ENCODE assay signal across 31 cellular contexts in the genomic region with DNA sequence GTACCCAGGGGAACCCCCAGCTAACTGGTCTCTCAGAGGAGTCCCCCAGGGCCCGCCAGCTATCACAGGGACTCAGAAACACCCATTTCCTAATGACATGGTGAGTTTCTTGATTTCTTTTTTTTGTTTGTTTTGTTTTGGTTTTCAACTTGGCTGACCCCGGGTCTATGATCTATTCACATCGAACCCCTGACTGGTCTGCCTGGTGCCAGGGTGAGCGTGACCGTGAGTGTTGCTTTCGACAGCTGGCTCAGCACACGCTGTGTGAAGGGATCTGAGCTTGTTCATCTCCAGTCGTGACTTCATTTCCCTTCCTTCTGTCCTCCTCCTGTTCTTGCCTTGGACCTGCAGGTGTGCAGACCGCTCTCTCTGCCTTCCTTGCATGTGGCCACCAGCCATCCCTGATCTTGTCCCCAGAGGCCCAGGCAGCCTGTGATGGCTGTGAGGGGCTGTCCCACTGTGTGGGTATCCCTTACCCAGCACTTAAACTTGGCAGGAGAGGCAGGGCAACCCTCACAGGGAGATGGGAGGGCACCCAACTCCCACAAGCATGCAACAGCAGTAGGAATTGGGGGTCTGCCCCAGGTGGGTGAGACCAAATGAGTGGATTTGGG. TPM values are rescaled to one million over a fixed set of nuclear protein-coding genes. Genes with fewer than 3 reads are reported as not detected.
DNase-seq lines count a peak whose midpoint lies in the region; ATAC-seq and TF ChIP-seq lines count a peak whose summit lies in the region.
"Had no signal": no experiment of that assay in that cellular context is flagged by ENCODE, and none has a peak within 500 bp of the region (broad histone marks: within the 10 kb centered on the region; RNA-seq: fewer than 3 reads in every experiment).

No MANE protein-coding gene starts in this region.

- H3K4me3 ChIP-seq in neuronal stem cell (ENCODE audit: low read length in 2 of 2) (peak overlapping the region in 1 of 2 donors; percentile 39), spleen (no peak overlapping the region)
- H3K4me3 ChIP-seq: A549, coronary artery, Peyer's patch, upper lobe of right lung had no signal

- no peaks in the 10 kb centered on the region for H3K36me3 Mint-ChIP-seq in natural killer cell treated with Interleukin-12 subunit alpha and Interleukin-12 subunit beta and Interleukin-15 and Interleukin-18, amount 100 ng/mL, for 72 hours
- no peaks in the 10 kb centered on the region for H3K36me3 Mint-ChIP-seq in natural killer cell

- no peak overlapping the region for H3K9ac ChIP-seq in neuronal stem cell (ENCODE audit: low read depth, low read length, poor library complexity)
- H3K9ac ChIP-seq: KMS-11 had no signal

- no peak overlapping the region for H3K27ac ChIP-seq in neuronal stem cell (replicated peaks; ENCODE audit: low read length)
- no peak overlapping the region for H3K27ac ChIP-seq in spleen
- H3K27ac ChIP-seq: A549, coronary artery, KMS-11, Peyer's patch, upper lobe of right lung had no signal

- no peak overlapping the region for H3K14ac ChIP-seq in neuronal stem cell (ENCODE audit: low read length)

- no peak overlapping the region for H3K4ac ChIP-seq in neuronal stem cell (ENCODE audit: low read length)

- H3K4me1 Mint-ChIP-seq in natural killer cell treated with Interleukin-12 subunit alpha and Interleukin-12 subunit beta and Interleukin-15 and Interleukin-18, amount 100 ng/mL, for 72 hours (ENCODE audit: low read depth in 2 of 2), result peaks cover 0 to 11% of the 10 kb centered on the region in 2 donors
- peaks cover 0 to 27% of the 10 kb centered on the region in 2 donors for H3K4me1 Mint-ChIP-seq in natural killer cell

- H3K27me3 ChIP-seq in neuronal stem cell (ENCODE audit: control insufficient read depth in 3 of 3, insufficient read depth in 3 of 3, low read depth in 1 of 3, low read length in 3 of 3) (no peaks in the 10 kb centered on the region), spleen (replicated peaks in 1 of 7) (peaks cover 0 to 11% (median 0%) of the 10 kb centered on the region in 7 donors)
- H3K27me3 ChIP-seq: Peyer's patch, upper lobe of right lung had no signal

- H3K36me3 ChIP-seq in neuronal stem cell (replicated peaks in 1 of 2; ENCODE audit: control insufficient read depth in 2 of 2, insufficient read depth in 2 of 2, low read length in 2 of 2), result peaks cover 0 to under 1% of the 10 kb centered on the region in 2 donors
- peaks cover 0 to 19% (median 5%) of the 10 kb centered on the region in 6 donors for H3K36me3 ChIP-seq in spleen
- H3K36me3 ChIP-seq: Peyer's patch, upper lobe of right lung had no signal

- no peak overlapping the region for H3K4me2 ChIP-seq in neuronal stem cell (ENCODE audit: insufficient read depth, low read length, poor library complexity, severe bottlenecking)
- H3K4me2 ChIP-seq: A549, KMS-11 had no signal

- H2BK5ac ChIP-seq in neuronal stem cell (ENCODE audit: low read length), result no peak overlapping the region

- TF ChIP-seq CTCF in natural killer cell (IDR thresholded peaks at IDR 0.05) (no peak), spleen (IDR thresholded peaks at IDR 0.05 in 8 of 11, conservative IDR thresholded peaks at IDR 0.05 in 3 of 11) (no peak)

- no peak overlapping the region for H2AFZ ChIP-seq in neuronal stem cell (ENCODE audit: low read length)

- intact Hi-C loops in natural killer cell (cut with micrococcal nuclease), result no loop called here
- intact Hi-C loops in spleen (cut with DNase I; ENCODE audit: low total_unique reads), result no loop called here

- TF ChIP-seq POLR2A in spleen (IDR thresholded peaks at IDR 0.05), result no peak

- peak overlapping the region; percentile 2 for H3K23ac ChIP-seq in neuronal stem cell (ENCODE audit: low read depth, low read length, poor library complexity)

- H2BK15ac ChIP-seq in neuronal stem cell (ENCODE audit: low read length), result no peak overlapping the region

- peak overlapping the region; percentile 46 for H2BK12ac ChIP-seq in neuronal stem cell (ENCODE audit: low read length)

- no CpG with 5 or more reads among the region's 9 CpGs for WGBS in neuronal stem cell (ENCODE audit: extremely low coverage in 2 of 2, insufficient read length in 2 of 2, insufficient replicate concordance in 1 of 2), 2 donors
- WGBS in spleen, 5 donors, result 70 to 81% (median 79%) methylated on average over 9 of the region's 9 CpGs

- H3K9me3 ChIP-seq in neuronal stem cell (replicated peaks in 1 of 2; ENCODE audit: control insufficient read depth in 2 of 2, insufficient read depth in 1 of 2, low read depth in 1 of 2, low read length in 2 of 2), result no peaks in the 10 kb centered on the region
- no peaks in the 10 kb centered on the region for H3K9me3 ChIP-seq in spleen
- H3K9me3 ChIP-seq: A549, Peyer's patch, upper lobe of right lung had no signal

- H4K8ac ChIP-seq in neuronal stem cell (ENCODE audit: low read depth, low read length), result peak overlapping the region; percentile 89

- no peak overlapping the region for H3K4me3 Mint-ChIP-seq in natural killer cell treated with Interleukin-12 subunit alpha and Interleukin-12 subunit beta and Interleukin-15 and Interleukin-18, amount 100 ng/mL, for 72 hours
- H3K4me3 Mint-ChIP-seq in natural killer cell, result no peak overlapping the region
- H3K4me3 Mint-ChIP-seq: CD8-positive, alpha-beta T cell; effector memory CD8-positive, alpha-beta T cell had no signal

- no peaks in the 10 kb centered on the region for H3K9me3 Mint-ChIP-seq in natural killer cell treated with Interleukin-12 subunit alpha and Interleukin-12 subunit beta and Interleukin-15 and Interleukin-18, amount 100 ng/mL, for 72 hours
- no peaks in the 10 kb centered on the region for H3K9me3 Mint-ChIP-seq in natural killer cell
- H3K9me3 Mint-ChIP-seq: CD8-positive, alpha-beta T cell; effector memory CD8-positive, alpha-beta T cell had no signal

- no peak overlapping the region for H4K91ac ChIP-seq in neuronal stem cell (ENCODE audit: low read depth, low read length, poor library complexity)

- no peaks in the 10 kb centered on the region for H3K27me3 Mint-ChIP-seq in natural killer cell treated with Interleukin-12 subunit alpha and Interleukin-12 subunit beta and Interleukin-15 and Interleukin-18, amount 100 ng/mL, for 72 hours
- H3K27me3 Mint-ChIP-seq in natural killer cell (ENCODE audit: low read depth in 2 of 2), result no peaks in the 10 kb centered on the region
- H3K27me3 Mint-ChIP-seq: effector memory CD8-positive, alpha-beta T cell had no signal

- no peak for ATAC-seq in natural killer cell treated with Interleukin-12 subunit alpha and Interleukin-12 subunit beta and Interleukin-15 and Interleukin-18, amount 100 ng/mL, for 72 hours
- no peak for ATAC-seq in natural killer cell
- ATAC-seq in GM21737 (IDR thresholded peaks at IDR 0.05; ENCODE audit: unreplicated experiment), result no peak
- ATAC-seq: activated CD4-positive, CD25-positive, alpha-beta regulatory T cell treated with anti-CD3 and anti-CD28 coated beads, Interleukin-2, amount 50 U/mL, for 24 hours; CD8-positive, alpha-beta T cell; left colon had no signal

- H2BK120ac ChIP-seq in neuronal stem cell (ENCODE audit: low read depth, low read length), result no peak overlapping the region

- peak overlapping the region; percentile 68 for H2AK5ac ChIP-seq in neuronal stem cell (ENCODE audit: low read depth, low read length)

- H3K4me1 ChIP-seq in neuronal stem cell (ENCODE audit: control insufficient read depth in 2 of 2, insufficient read depth in 1 of 2, low read depth in 1 of 2, low read length in 2 of 2) (peaks cover 8 to 9% of the 10 kb centered on the region in 2 donors), spleen (peaks cover 0 to 20% (median 11%) of the 10 kb centered on the region in 6 donors)
- H3K4me1 ChIP-seq: A549, upper lobe of right lung had no signal

- peaks cover 2% of the 10 kb centered on the region for H3K79me1 ChIP-seq in neuronal stem cell (ENCODE audit: low read depth, low read length)

- H3K18ac ChIP-seq in neuronal stem cell (ENCODE audit: low read length), result no peak overlapping the region

- DNase-seq in natural killer cell treated with Interleukin-12 subunit alpha and Interleukin-12 subunit beta and Interleukin-15 and Interleukin-18, amount 100 ng/mL, for 72 hours (ENCODE audit: low spot score), result peak; percentile 29
- DNase-seq in natural killer cell (no peak), kidney glomerular epithelial cell (lab: John Stamatoyannopoulos, UW) (peak; percentile 18), neuronal stem cell (ENCODE audit: low spot score) (no peak), NCI-H82 treated with DMSO at 0.1 percent for 48 hours (lab: John Stamatoyannopoulos, UW; ENCODE audit: unreplicated experiment) (no peak), spleen (no peak)
- no peak for DNase-seq in activated CD4-positive, alpha-beta T cell treated with anti-CD3 and anti-CD28 coated beads, Interleukin-2, amount 50 U/mL, for 4 hours
- DNase-seq: activated CD4-positive, alpha-beta T cell treated with anti-CD3 and anti-CD28 coated beads, Interleukin-2, amount 50 U/mL, for 48 hours; activated T-cell treated with anti-CD3 and anti-CD28 coated beads, Interleukin-2, amount 50 U/mL, for 48 hours; caudate nucleus; CD8-positive, alpha-beta T cell; effector memory CD8-positive, alpha-beta T cell; left colon; mesenchymal stem cell; NCI-H1417 treated with DMSO at 0.1 percent for 48 hours; NCI-H2081; NCI-H2227 treated with DMSO at 0.1 percent for 48 hours; nucleus accumbens; Peyer's patch; SHP77; stimulated activated CD4-positive, alpha-beta T cell treated with anti-CD3 and anti-CD28 coated beads, Interleukin-15, amount 100 ng/mL, for 24 hours; stimulated activated CD4-positive, alpha-beta T cell treated with anti-CD3 and anti-CD28 coated beads, Interleukin-4, amount 100 ng/mL, for 4 hours; substantia nigra; upper lobe of right lung had no signal

- H3K27ac Mint-ChIP-seq in natural killer cell treated with Interleukin-12 subunit alpha and Interleukin-12 subunit beta and Interleukin-15 and Interleukin-18, amount 100 ng/mL, for 72 hours, result no peak overlapping the region
- peak overlapping the region in 1 of 2 donors; percentile 44 for H3K27ac Mint-ChIP-seq in natural killer cell
- H3K27ac Mint-ChIP-seq: CD8-positive, alpha-beta T cell had no signal

RNA-seq across cellular contexts. Expression of a gene that starts 26.2 kb away (rescaled TPM):
- 10 to 100 TPM; 22.0 to 38.1 TPM for total RNA-seq in natural killer cell treated with Interleukin-12 subunit alpha and Interleukin-12 subunit beta and Interleukin-15 and Interleukin-18, amount 100 ng/mL, for 72 hours
- total RNA-seq in natural killer cell (10 to 100 TPM; 13.9 to 16.5 (median 14.2) TPM), spleen (10 to 100 TPM; 15.1 to 21.9 (median 18.4) TPM)
- 25.5 TPM for polyA plus RNA-seq in neuronal stem cell (2013, experiment 1 of 2)
- 24.0 TPM for polyA plus RNA-seq in neuronal stem cell (2013, experiment 2 of 2)
- polyA plus RNA-seq in spleen, result 10 to 100 TPM; 17.0 to 31.7 (median 26.2) TPM

RNA-seq across cellular contexts. Expression of a gene that starts 48.3 kb away (rescaled TPM):
- 10 to 100 TPM; 18.3 to 22.8 TPM for total RNA-seq in natural killer cell treated with Interleukin-12 subunit alpha and Interleukin-12 subunit beta and Interleukin-15 and Interleukin-18, amount 100 ng/mL, for 72 hours
- total RNA-seq in natural killer cell (10 to 100 TPM; 34.6 to 50.3 (median 41.8) TPM), spleen (10 to 100 TPM; 12.5 to 25.3 (median 16.8) TPM)
- polyA plus RNA-seq in neuronal stem cell (2013, experiment 1 of 2), result 6.8 TPM
- polyA plus RNA-seq in neuronal stem cell (2013, experiment 2 of 2), result 7.2 TPM
- 10 to 100 TPM in 2 of 3 donors, 1 to 10 TPM in 1; 9.7 to 11.6 (median 10.6) TPM for polyA plus RNA-seq in spleen

RNA-seq across cellular contexts. Expression of a gene that starts 58.0 kb away (rescaled TPM):
- 1 to 10 TPM; 2.4 to 5.9 TPM for total RNA-seq in natural killer cell treated with Interleukin-12 subunit alpha and Interleukin-12 subunit beta and Interleukin-15 and Interleukin-18, amount 100 ng/mL, for 72 hours
- total RNA-seq in natural killer cell, result 1 to 10 TPM; 4.7 to 7.0 (median 5.6) TPM
- polyA plus RNA-seq in neuronal stem cell (2013, experiment 1 of 2), result 1.1 TPM
- polyA plus RNA-seq in neuronal stem cell (2013, experiment 2 of 2), result 1.2 TPM
- total RNA-seq in spleen, result 1 to 10 TPM; 2.6 to 7.8 (median 3.6) TPM
- 10 to 100 TPM in 1 of 3 donors, 1 to 10 TPM in 2; 2.2 to 15.5 (median 2.7) TPM for polyA plus RNA-seq in spleen
- total RNA-seq: glomerular endothelial cell, HT1080 had no signal

Comparison
In these comparisons a context has a peak if more than half of its experiments do, and no peak if none do; other contexts are left out.
1. DNase-seq: peak in natural killer cell treated with Interleukin-12 subunit alpha and Interleukin-12 subunit beta and Interleukin-15 and Interleukin-18, amount 100 ng/mL, for 72 hours (single experiment) and kidney glomerular epithelial cell (single experiment); none in natural killer cell (single experiment), neuronal stem cell (single experiment), NCI-H82 treated with DMSO at 0.1 percent for 48 hours (single experiment), spleen (single experiment) and activated CD4-positive, alpha-beta T cell treated with anti-CD3 and anti-CD28 coated beads, Interleukin-2, amount 50 U/mL, for 4 hours (0 of 2).